ENCODE assay signal across 10 cellular contexts in the genomic region with DNA sequence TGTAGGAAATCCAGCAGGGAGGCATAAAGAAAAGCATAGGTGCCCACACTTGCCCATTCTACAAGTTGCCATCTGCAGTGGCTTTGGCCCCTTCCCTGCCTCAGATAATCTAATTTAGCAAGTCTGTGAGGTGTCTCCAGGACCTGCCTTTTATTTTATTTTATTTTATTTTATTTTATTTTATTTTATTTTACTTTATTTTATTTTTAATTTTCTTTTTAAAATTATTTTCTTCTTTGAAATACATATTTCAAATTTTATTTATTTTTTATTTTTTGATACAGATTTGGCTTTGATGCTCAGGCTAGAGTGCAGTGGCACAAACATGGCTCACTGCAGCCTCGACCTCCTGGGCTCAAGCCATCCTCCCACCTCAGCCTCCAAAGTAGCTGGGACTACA. TPM values are rescaled to one million over a fixed set of nuclear protein-coding genes. Genes with fewer than 3 reads are reported as not detected.
"Had no signal": no experiment of that assay in that cellular context is flagged by ENCODE, and none has a peak within 500 bp of the region (broad histone marks: within the 10 kb centered on the region; RNA-seq: fewer than 3 reads in every experiment).

No MANE protein-coding gene starts in this region.

RNA-seq across cellular contexts. Expression of a gene that starts 51.0 kb away (rescaled TPM):
- total RNA-seq: cerebellum, chondrocyte, colonic mucosa, dermis blood vessel endothelial cell, dermis microvascular lymphatic vessel endothelial cell, endothelial cell of umbilical vein, epithelial cell of proximal tubule, fibroblast of villous mesenchyme, foreskin keratinocyte, glomerular endothelial cell had no signal
- polyA plus RNA-seq: endothelial cell of umbilical vein, foreskin keratinocyte had no signal
